ENCODE assay signal across 1 cellular context in genomic region chr2:85584857-85585780, GRCh38.
TF ChIP-seq lines count a peak whose summit lies in the region.

No MANE protein-coding gene starts in this region.

TF ChIP-seq in GM12878, 131 proteins besides CTCF, POLR2A, EP300 and RAD21:
- TF ChIP-seq JUNB (IDR thresholded peaks at IDR 0.05) (peak; percentile 35; the same call in 1 of the 2 replicates), SPI1 (IDR thresholded peaks at IDR 0.05; ENCODE audit: borderline replicate concordance, insufficient read depth, low read depth, low read length) (peak; percentile 53), ZNF687 (IDR thresholded peaks at IDR 0.05) (no peak), BMI1 (IDR thresholded peaks at IDR 0.05; ENCODE audit: borderline replicate concordance) (no peak), IRF4 (IDR thresholded peaks at IDR 0.05; ENCODE audit: low read depth, low read length) (peak; percentile 76), PKNOX1 (IDR thresholded peaks at IDR 0.05) (no peak), NR2F1 (conservative IDR thresholded peaks at IDR 0.05) (no peak), FOXK2 (IDR thresholded peaks at IDR 0.05) (peak; percentile 7; the same call in 1 of the 2 replicates), LARP7 (IDR thresholded peaks at IDR 0.05) (no peak), MEF2B (IDR thresholded peaks at IDR 0.05; ENCODE audit: partially characterized antibody, poor library complexity, severe bottlenecking) (no peak), CEBPZ (IDR thresholded peaks at IDR 0.05; ENCODE audit: low read depth, low read length) (no peak), NRF1 (conservative IDR thresholded peaks at IDR 0.05; ENCODE audit: low read depth, low read length) (no peak), MLLT1 (IDR thresholded peaks at IDR 0.05) (0 out of 2 replicates have a peak, but pooled peaks have one; percentile 11), NFIC (IDR thresholded peaks at IDR 0.05; ENCODE audit: low read depth, low read length) (no peak), TARDBP (IDR thresholded peaks at IDR 0.05; ENCODE audit: borderline replicate concordance) (no peak), ZNF592 (IDR thresholded peaks at IDR 0.05) (no peak), EED (IDR thresholded peaks at IDR 0.05; ENCODE audit: low read depth) (peak; percentile 71), ATF2 (IDR thresholded peaks at IDR 0.05; ENCODE audit: low read length) (no peak), IRF5 (IDR thresholded peaks at IDR 0.05; ENCODE audit: borderline replicate concordance) (no peak), BRCA1 (IDR thresholded peaks at IDR 0.05; ENCODE audit: low read depth, low read length) (no peak), ETV6 (conservative IDR thresholded peaks at IDR 0.05 in 1 of 2, IDR thresholded peaks at IDR 0.05 in 1 of 2; ENCODE audit: borderline replicate concordance in 1 of 2, low read depth in 1 of 2) (peak in 1 of 2 experiments; percentile 46; a peak in 2 of 4 replicates), MAX (IDR thresholded peaks at IDR 0.05; ENCODE audit: low read depth, low read length) (no peak), RELA (IDR thresholded peaks at IDR 0.05; ENCODE audit: borderline replicate concordance, partially characterized antibody) (no peak)
